ENCODE assay signal across 9 cellular contexts in genomic region chr19:34712606-34713261, GRCh38. TPM values are rescaled to one million over a fixed set of nuclear protein-coding genes. Genes with fewer than 3 reads are reported as not detected.
DNase-seq lines count a peak whose midpoint lies in the region; ATAC-seq and TF ChIP-seq lines count a peak whose summit lies in the region.
"Had no signal": no experiment of that assay in that cellular context is flagged by ENCODE, and none has a peak within 500 bp of the region (broad histone marks: within the 10 kb centered on the region; RNA-seq: fewer than 3 reads in every experiment).

No MANE protein-coding gene starts in this region.

- TF ChIP-seq CTCF in PC-9 (conservative IDR thresholded peaks at IDR 0.05) (peak; percentile 86), glutamatergic neuron (IDR thresholded peaks at IDR 0.05; ENCODE audit: partially characterized antibody, unreplicated experiment) (peak; percentile 92), prostate gland (IDR thresholded peaks at IDR 0.05) (peak; percentile 52 to 97 (median 84))

- CTCF ChIA-PET in PC-9 (lab: Charles Lee): no interaction called here
- CTCF ChIA-PET in activated naive CD4-positive, alpha-beta T cell treated with anti-CD3 and anti-CD28 coated beads, Interleukin-2, amount 10 ng/mL, durations not matched to agents 7 days and 5 days (lab: Charles Lee): interaction anchor here (0.6 to 2.7 kb wide), 11 partner anchors 23 to 216 kb away, joined by 3 to 18 read pairs (median 3); no protein-coding TSS in a partner anchor

- H3K9me2 ChIP-seq in PC-9 (ENCODE audit: insufficient read depth): no peaks in the 10 kb centered on the region

- H3K27ac Mint-ChIP-seq in activated naive CD4-positive, alpha-beta T cell treated with anti-CD3 and anti-CD28 coated beads, Interleukin-2, amount 10 ng/mL, durations not matched to agents 7 days and 5 days: no peak overlapping the region
- no peak overlapping the region for H3K27ac Mint-ChIP-seq in glutamatergic neuron (ENCODE audit: unreplicated experiment)
- H3K27ac Mint-ChIP-seq: activated naive CD8-positive, alpha-beta T cell had no signal

- H3K27me3 Mint-ChIP-seq in activated naive CD4-positive, alpha-beta T cell treated with anti-CD3 and anti-CD28 coated beads, Interleukin-2, amount 10 ng/mL, durations not matched to agents 7 days and 5 days: peaks cover 7% of the 10 kb centered on the region
- H3K27me3 Mint-ChIP-seq in glutamatergic neuron (ENCODE audit: unreplicated experiment): no peaks in the 10 kb centered on the region

- H4K20me1 ChIP-seq in PC-9 (ENCODE audit: insufficient read depth): no peaks in the 10 kb centered on the region

- no peaks in the 10 kb centered on the region for H3K4me1 Mint-ChIP-seq in activated naive CD4-positive, alpha-beta T cell treated with anti-CD3 and anti-CD28 coated beads, Interleukin-2, amount 10 ng/mL, durations not matched to agents 7 days and 5 days
- no peaks in the 10 kb centered on the region for H3K4me1 Mint-ChIP-seq in glutamatergic neuron (ENCODE audit: low read depth, unreplicated experiment)

- H3K9me3 ChIP-seq in PC-9 (ENCODE audit: insufficient read depth, low read depth): peaks cover 10% of the 10 kb centered on the region; the same call in 1 of the 2 replicates
- H3K9me3 ChIP-seq in prostate gland: no peaks in the 10 kb centered on the region

- no peak overlapping the region for H3K4me3 Mint-ChIP-seq in activated naive CD4-positive, alpha-beta T cell treated with anti-CD3 and anti-CD28 coated beads, Interleukin-2, amount 10 ng/mL, durations not matched to agents 7 days and 5 days
- H3K4me3 Mint-ChIP-seq in glutamatergic neuron (ENCODE audit: unreplicated experiment): no peak overlapping the region
- H3K4me3 Mint-ChIP-seq: activated naive CD8-positive, alpha-beta T cell had no signal

- no peak overlapping the region for H3K4me2 ChIP-seq in PC-9

- peaks cover 10% of the 10 kb centered on the region; the same call in 1 of the 2 replicates for H3K27me3 ChIP-seq in PC-9 (ENCODE audit: insufficient read depth, low read depth)
- no peaks in the 10 kb centered on the region for H3K27me3 ChIP-seq in prostate gland (replicated peaks; ENCODE audit: insufficient read depth)

- H3K79me2 ChIP-seq in PC-9 (ENCODE audit: low read depth): no peaks in the 10 kb centered on the region

- peak; percentile 79 for DNase-seq in EH (ENCODE audit: low read depth)
- DNase-seq in M059J (ENCODE audit: low read depth): peak; percentile 73
- DNase-seq in PC-9: peak; percentile 48 to 58
- DNase-seq in activated naive CD4-positive, alpha-beta T cell treated with anti-CD3 and anti-CD28 coated beads, Interleukin-2, amount 10 ng/mL, durations not matched to agents 7 days and 5 days: peak; percentile 65
- no peak for DNase-seq in glutamatergic neuron
- peak; percentile 77 for DNase-seq in prostate gland (ENCODE audit: low spot score)

- no peak for TF ChIP-seq POLR2A in prostate gland (IDR thresholded peaks at IDR 0.05)

- H3K9me3 Mint-ChIP-seq in activated naive CD4-positive, alpha-beta T cell treated with anti-CD3 and anti-CD28 coated beads, Interleukin-2, amount 10 ng/mL, durations not matched to agents 7 days and 5 days: peaks cover 21% of the 10 kb centered on the region
- peaks cover 15% of the 10 kb centered on the region for H3K9me3 Mint-ChIP-seq in glutamatergic neuron (ENCODE audit: unreplicated experiment)

- no peaks in the 10 kb centered on the region for H3F3A ChIP-seq in PC-9 (ENCODE audit: insufficient read depth, low read depth)

- BruUV-seq in PC-9 (replicated peaks; lab: Mats Ljungman, UMichigan): no TSS peak

- intact Hi-C loops in PC-9 (cut with micrococcal nuclease; ENCODE audit: unreplicated experiment) (loop anchor here (1.0 kb wide), 2 partner anchors 73 to 211 kb away; no protein-coding TSS in a partner anchor), prostate gland (cut with DNase I) (loop anchor here (2.0 to 5.0 kb wide), 2 partner anchors 74 to 210 kb away; no protein-coding TSS in a partner anchor)

- POLR2A ChIA-PET in PC-9 (lab: Charles Lee; ENCODE audit: unreplicated experiment): no interaction called here

- H3K4me1 ChIP-seq in PC-9 (replicated peaks; ENCODE audit: insufficient read depth) (no peaks in the 10 kb centered on the region), prostate gland (replicated peaks) (no peaks in the 10 kb centered on the region)

- no peaks in the 10 kb centered on the region for H3K36me3 Mint-ChIP-seq in activated naive CD4-positive, alpha-beta T cell treated with anti-CD3 and anti-CD28 coated beads, Interleukin-2, amount 10 ng/mL, durations not matched to agents 7 days and 5 days
- H3K36me3 Mint-ChIP-seq in glutamatergic neuron (ENCODE audit: unreplicated experiment): peaks cover 6% of the 10 kb centered on the region

- WGBS in prostate gland: 22% methylated on average over 9 of the region's 9 CpGs

- no peak overlapping the region for H3K27ac ChIP-seq in PC-9
- H3K27ac ChIP-seq in prostate gland: no peak overlapping the region

- H3K36me3 ChIP-seq in PC-9 (ENCODE audit: low read depth) (no peaks in the 10 kb centered on the region), prostate gland (no peaks in the 10 kb centered on the region)

- H3K4me3 ChIP-seq in PC-9 (no peak overlapping the region), prostate gland (no peak overlapping the region)

- ATAC-seq in GM18502 (IDR thresholded peaks at IDR 0.05; ENCODE audit: poor library complexity, unreplicated experiment) (no peak), HG03045 (IDR thresholded peaks at IDR 0.05; ENCODE audit: unreplicated experiment) (no peak)

- no peak overlapping the region for H2AFZ ChIP-seq in PC-9

RNA-seq across cellular contexts. Expression of gene ZNF181, which starts 21.3 kb away (rescaled TPM):
- 3.3 and 10.4 TPM in 2 replicates for total RNA-seq in M059J (2014; rRNA removed; shearing (Covaris generic))
- 2.6 and 4.7 TPM in 2 replicates for total RNA-seq in PC-9 (2021)
- total RNA-seq in glutamatergic neuron (ENCODE audit: unreplicated experiment): 11.4 TPM
- 10 to 100 TPM; 18.1 to 38.1 TPM for total RNA-seq in prostate gland

RNA-seq across cellular contexts. Expression of gene ZNF302, which starts 35.3 kb away (rescaled TPM):
- total RNA-seq in M059J (2014; rRNA removed; shearing (Covaris generic)): 10.7 and 14.8 TPM in 2 replicates
- total RNA-seq in PC-9 (2021) (17.5 and 19.5 TPM in 2 replicates), glutamatergic neuron (ENCODE audit: unreplicated experiment) (38.8 TPM), prostate gland (10 to 100 TPM; 20.0 to 25.0 TPM)

RNA-seq across cellular contexts. Expression of gene SCGB2B2, which starts 35.8 kb away (rescaled TPM):
- total RNA-seq in M059J (2014; rRNA removed; shearing (Covaris generic)): 0.07 TPM in 1 of 2 replicates, not detected in the other
- total RNA-seq in PC-9 (2021) (1.4 and 1.9 TPM in 2 replicates), glutamatergic neuron (ENCODE audit: unreplicated experiment) (1.2 TPM), prostate gland (1 to 10 TPM; 1.2 to 6.3 TPM)
